In the genomic region with DNA sequence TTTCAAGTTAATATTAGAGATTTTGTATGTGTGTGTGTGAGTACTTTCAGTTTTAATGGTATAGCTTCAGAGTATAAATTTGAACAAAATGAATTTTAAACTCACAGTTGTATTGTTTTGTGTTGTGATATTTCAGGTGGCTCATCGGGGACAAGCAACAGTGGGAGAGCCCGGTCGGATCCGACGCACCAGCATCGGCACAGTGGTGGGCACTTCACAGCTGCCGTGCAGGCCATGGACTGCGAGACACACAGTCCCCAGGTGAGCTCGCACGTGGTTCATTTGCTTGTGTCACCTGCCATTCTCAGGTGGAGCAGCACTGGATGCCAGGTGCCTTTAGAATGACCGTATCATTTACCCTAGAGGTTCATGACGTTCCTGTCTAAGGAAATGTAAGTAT, we compare ENCODE assay signal across 34 cellular contexts.
"Had no signal": no experiment of that assay in that cellular context is flagged by ENCODE, and none has a peak within 500 bp of the region (broad histone marks: within the 10 kb centered on the region; RNA-seq: fewer than 3 reads in every experiment).

No MANE protein-coding gene starts in this region.

- ATAC-seq: activated CD4-positive, CD25-positive, alpha-beta regulatory T cell treated with anti-CD3 and anti-CD28 coated beads, Interleukin-2, amount 50 U/mL, for 24 hours; activated CD8-positive, alpha-beta memory T cell treated with anti-CD3 and anti-CD28 coated beads, Interleukin-2, amount 10 ng/mL, durations not matched to agents 7 days and 5 days; activated CD8-positive, alpha-beta T cell treated with anti-CD3 and anti-CD28 coated beads, Interleukin-2, amount 10 ng/mL, durations not matched to agents 7 days and 5 days; activated naive CD4-positive, alpha-beta T cell treated with anti-CD3 and anti-CD28 coated beads, Interleukin-2, amount 50 U/mL, for 72 hours; activated T-cell treated with anti-CD3 and anti-CD28 coated beads, Interleukin-2, amount 50 U/mL, for 4 hours; heart left ventricle; T-helper 17 cell had no signal

- H3K4me1 Mint-ChIP-seq: activated B cell treated with CpG ODN at 0.5 μM for 24 hours, brain had no signal

- H3K27ac ChIP-seq: ascending aorta, breast epithelium, colonic mucosa, epithelial cell of prostate, esophagus squamous epithelium, heart left ventricle, WERI-Rb-1 had no signal

- H3K27me3 ChIP-seq: ascending aorta, breast epithelium, cardiac muscle cell, colonic mucosa, esophagus squamous epithelium, heart left ventricle had no signal

- H3K9me3 ChIP-seq: colonic mucosa had no signal

- FAIRE-seq: endometrium, endothelial cell of umbilical vein, frontal cortex had no signal

- H3K27me3 Mint-ChIP-seq: activated B cell treated with CpG ODN at 0.5 μM for 24 hours; activated CD4-positive, alpha-beta memory T cell treated with anti-CD3 and anti-CD28 coated beads for 36 hours; activated CD8-positive, alpha-beta memory T cell treated with anti-CD3 and anti-CD28 coated beads, Interleukin-2, amount 10 ng/mL, durations not matched to agents 7 days and 5 days; activated naive CD4-positive, alpha-beta T cell treated with anti-CD3 and anti-CD28 coated beads, Interleukin-2, amount 10 ng/mL, durations not matched to agents 7 days and 5 days; activated naive CD8-positive, alpha-beta T cell treated with anti-CD3 and anti-CD28 coated beads, Interleukin-2, amount 10 ng/mL, durations not matched to agents 7 days and 5 days; brain; T-helper 17 cell had no signal

- DNase-seq: activated B cell treated with CpG ODN at 0.5 μM for 24 hours; activated CD4-positive, alpha-beta memory T cell treated with anti-CD3 and anti-CD28 coated beads for 36 hours; activated CD4-positive, alpha-beta T cell treated with anti-CD3 and anti-CD28 coated beads for 4 hours; activated CD4-positive, alpha-beta T cell treated with anti-CD3 and anti-CD28 coated beads, Interleukin-2, amount 50 U/mL, for 1 hour; activated CD8-positive, alpha-beta memory T cell treated with anti-CD3 and anti-CD28 coated beads, Interleukin-2, amount 10 ng/mL, durations not matched to agents 7 days and 5 days; activated CD8-positive, alpha-beta memory T cell treated with anti-CD3 and anti-CD28 coated beads, Interleukin-2, amount 50 U/mL, for 4 hours; activated CD8-positive, alpha-beta T cell treated with anti-CD3 and anti-CD28 coated beads, Interleukin-2, amount 10 ng/mL, durations not matched to agents 7 days and 5 days; activated gamma-delta T cell; activated naive CD4-positive, alpha-beta T cell; activated naive CD4-positive, alpha-beta T cell treated with anti-CD3 and anti-CD28 coated beads, Interleukin-2, amount 10 ng/mL, durations not matched to agents 7 days and 5 days; activated naive CD8-positive, alpha-beta T cell treated with anti-CD3 and anti-CD28 coated beads, Interleukin-2, amount 10 ng/mL, durations not matched to agents 7 days and 5 days; activated T-cell treated with anti-CD3 and anti-CD28 coated beads, Interleukin-2, amount 50 U/mL, for 4 hours; central memory CD4-positive, alpha-beta T cell; cerebellar nuclear complex; colonic mucosa; effector CD8-positive, alpha-beta T cell; esophagus squamous epithelium; glutamatergic neuron; heart left ventricle; T-helper 1 cell; T-helper 17 cell; T1000; WERI-Rb-1 had no signal

- H3K4me3 Mint-ChIP-seq: activated B cell treated with CpG ODN at 0.5 μM for 24 hours; activated CD4-positive, alpha-beta memory T cell treated with anti-CD3 and anti-CD28 coated beads for 36 hours; activated CD8-positive, alpha-beta memory T cell treated with anti-CD3 and anti-CD28 coated beads, Interleukin-2, amount 10 ng/mL, durations not matched to agents 7 days and 5 days; activated CD8-positive, alpha-beta T cell treated with anti-CD3 and anti-CD28 coated beads, Interleukin-2, amount 10 ng/mL, durations not matched to agents 7 days and 5 days; activated naive CD4-positive, alpha-beta T cell treated with anti-CD3 and anti-CD28 coated beads, Interleukin-2, amount 10 ng/mL, durations not matched to agents 7 days and 5 days; activated naive CD8-positive, alpha-beta T cell treated with anti-CD3 and anti-CD28 coated beads, Interleukin-2, amount 10 ng/mL, durations not matched to agents 7 days and 5 days; activated T-cell treated with anti-CD3 and anti-CD28 coated beads, Interleukin-2, amount 50 U/mL, for 4 hours; brain; T-helper 17 cell; T-helper 2 cell treated with Interferon-gamma antibody and Interleukin-4, amounts not matched to agents 5 μg/mL and 100 μg/mL, for 36 hours had no signal

- H3K27ac Mint-ChIP-seq: activated B cell treated with CpG ODN at 0.5 μM for 24 hours; activated CD8-positive, alpha-beta memory T cell treated with anti-CD3 and anti-CD28 coated beads, Interleukin-2, amount 10 ng/mL, durations not matched to agents 7 days and 5 days; activated CD8-positive, alpha-beta T cell treated with anti-CD3 and anti-CD28 coated beads, Interleukin-2, amount 10 ng/mL, durations not matched to agents 7 days and 5 days; activated naive CD4-positive, alpha-beta T cell treated with anti-CD3 and anti-CD28 coated beads, Interleukin-2, amount 10 ng/mL, durations not matched to agents 7 days and 5 days; T-helper 2 cell treated with Interferon-gamma antibody and Interleukin-4, amounts not matched to agents 5 μg/mL and 100 μg/mL, for 36 hours had no signal

- H3K9me3 Mint-ChIP-seq: activated B cell treated with CpG ODN at 0.5 μM for 24 hours; activated CD4-positive, alpha-beta memory T cell treated with anti-CD3 and anti-CD28 coated beads for 36 hours; activated naive CD4-positive, alpha-beta T cell treated with anti-CD3 and anti-CD28 coated beads, Interleukin-2, amount 10 ng/mL, durations not matched to agents 7 days and 5 days; activated T-cell treated with anti-CD3 and anti-CD28 coated beads, Interleukin-2, amount 50 U/mL, for 4 hours had no signal

- H3K36me3 Mint-ChIP-seq: brain had no signal

- H3K4me3 ChIP-seq: ascending aorta, breast epithelium, cardiac muscle cell, colonic mucosa, esophagus squamous epithelium, heart left ventricle had no signal

- H3K4me1 ChIP-seq: ascending aorta, breast epithelium, colonic mucosa, esophagus squamous epithelium, heart left ventricle had no signal
